In the genomic region with DNA sequence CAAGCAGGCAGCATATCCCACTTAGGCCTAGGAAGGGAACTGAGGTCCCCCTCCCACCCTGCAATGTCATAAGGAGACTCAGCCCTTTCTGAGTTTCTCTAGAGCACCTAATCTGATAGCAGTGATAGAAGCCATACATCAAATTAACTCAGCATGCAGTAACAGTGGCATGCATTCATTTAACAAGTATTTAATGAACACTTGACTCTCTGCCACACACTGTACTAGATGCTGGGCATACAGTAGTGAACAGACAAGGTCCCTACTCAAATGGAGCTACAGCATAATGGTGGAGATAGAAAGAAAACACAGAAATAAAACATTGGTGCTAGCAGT, we compare ENCODE assay signal across 1 cellular context.
TF ChIP-seq lines count a peak whose summit lies in the region.

No MANE protein-coding gene starts in this region.

TF ChIP-seq in K562, 482 proteins besides CTCF, POLR2A, EP300 and RAD21 (continued from another document):
- TF ChIP-seq JUNB (CRISPR knock-in tag; conservative IDR thresholded peaks at IDR 0.05): no peak
TF ChIP-seq in K562: peak in this region for 3.
